ENCODE assay signal across 1 cellular context in the genomic region with DNA sequence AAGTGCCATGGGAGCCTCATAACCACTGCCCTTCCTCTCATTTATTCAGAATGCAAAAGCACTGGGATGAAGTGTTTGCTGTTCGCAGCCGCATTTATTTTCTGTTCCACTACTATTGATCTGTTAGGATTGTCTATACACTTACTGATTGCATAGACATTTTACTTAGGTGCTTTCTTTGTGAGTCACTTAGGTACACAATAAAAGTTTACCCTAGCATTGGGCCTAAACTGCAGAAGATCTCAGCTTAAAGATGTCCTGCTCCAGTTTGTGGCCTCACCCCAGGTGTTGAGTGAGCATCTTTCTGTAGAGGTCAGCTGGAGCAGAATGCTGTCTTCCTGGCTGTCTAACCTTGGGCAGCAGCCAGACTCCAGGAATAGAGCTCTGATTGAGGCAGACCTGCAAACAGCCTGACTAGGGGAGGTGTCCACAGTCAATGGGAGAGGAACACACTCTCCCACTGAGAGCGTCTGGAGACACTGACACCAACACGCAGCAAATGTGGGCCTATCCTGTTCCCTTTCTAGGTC.
TF ChIP-seq lines count a peak whose summit lies in the region.

No MANE protein-coding gene starts in this region.

TF ChIP-seq in HepG2, 621 proteins besides CTCF, POLR2A, EP300 and RAD21 (continued from another document and continues in another):
- TF ChIP-seq ARID3A (IDR thresholded peaks at IDR 0.05; ENCODE audit: low read depth, low read length) (peak; percentile 95), BRD4 (CRISPR knock-in tag; IDR thresholded peaks at IDR 0.05) (no peak), LBX2 (CRISPR knock-in tag; IDR thresholded peaks at IDR 0.05; ENCODE audit: borderline replicate concordance) (no peak), ZNF414 (CRISPR knock-in tag; IDR thresholded peaks at IDR 0.05) (no peak), ZNF776 (CRISPR knock-in tag; IDR thresholded peaks at IDR 0.05) (no peak), SRSF1 (optimal IDR thresholded peaks at IDR 0.05; ENCODE audit: low read depth, low read length) (no peak), CENPX (CRISPR knock-in tag; IDR thresholded peaks at IDR 0.05) (no peak), ZNF570 (CRISPR knock-in tag; IDR thresholded peaks at IDR 0.05; ENCODE audit: borderline replicate concordance) (no peak), THAP7 (CRISPR knock-in tag; IDR thresholded peaks at IDR 0.05) (no peak), HOMEZ (CRISPR knock-in tag; IDR thresholded peaks at IDR 0.05; ENCODE audit: low read depth) (0 out of 2 replicates have a peak, but pooled peaks have one; percentile 15), ZNF552 (CRISPR knock-in tag; IDR thresholded peaks at IDR 0.05; ENCODE audit: borderline replicate concordance) (no peak), THRA (CRISPR knock-in tag; IDR thresholded peaks at IDR 0.05; ENCODE audit: borderline replicate concordance) (peak; percentile 54; the same call in 1 of the 2 replicates), ZNF589 (CRISPR knock-in tag; conservative IDR thresholded peaks at IDR 0.05) (no peak), SNAI1 (CRISPR knock-in tag; IDR thresholded peaks at IDR 0.05; ENCODE audit: borderline replicate concordance) (no peak), MAF1 (CRISPR knock-in tag; IDR thresholded peaks at IDR 0.05; ENCODE audit: borderline replicate concordance) (no peak), SKI (IDR thresholded peaks at IDR 0.05; ENCODE audit: partially characterized antibody) (peak; percentile 73), CBX1 (IDR thresholded peaks at IDR 0.05; ENCODE audit: low read depth) (no peak), ZNF577 (CRISPR knock-in tag; IDR thresholded peaks at IDR 0.05; ENCODE audit: borderline replicate concordance, low read depth) (no peak), NR2C2 (CRISPR knock-in tag; IDR thresholded peaks at IDR 0.05; ENCODE audit: borderline replicate concordance) (peak; percentile 53; the same call in 1 of the 2 replicates), CEBPG (CRISPR knock-in tag; IDR thresholded peaks at IDR 0.05) (peak; percentile 64), RBFOX2 (IDR thresholded peaks at IDR 0.05; ENCODE audit: low read depth, low read length) (no peak), NR2F1 (CRISPR knock-in tag; IDR thresholded peaks at IDR 0.05) (no peak), NRL (CRISPR knock-in tag; IDR thresholded peaks at IDR 0.05; ENCODE audit: borderline replicate concordance) (no peak), BORCS8-MEF2B (CRISPR knock-in tag; IDR thresholded peaks at IDR 0.05) (no peak), FOSL1 (CRISPR knock-in tag; IDR thresholded peaks at IDR 0.05; ENCODE audit: borderline replicate concordance) (peak; percentile 97), ATF7-NPFF (CRISPR knock-in tag; IDR thresholded peaks at IDR 0.05; ENCODE audit: low read depth) (no peak), ZSCAN30 (CRISPR knock-in tag; IDR thresholded peaks at IDR 0.05) (no peak), AFF4 (CRISPR knock-in tag; IDR thresholded peaks at IDR 0.05) (no peak), TRIM24 (CRISPR knock-in tag; IDR thresholded peaks at IDR 0.05) (no peak), ZNF10 (CRISPR knock-in tag; IDR thresholded peaks at IDR 0.05; ENCODE audit: borderline replicate concordance, low read depth) (no peak), MTF2 (CRISPR knock-in tag; IDR thresholded peaks at IDR 0.05; ENCODE audit: borderline replicate concordance) (no peak), PHF8 (CRISPR knock-in tag; IDR thresholded peaks at IDR 0.05) (no peak), NFKBIZ (CRISPR knock-in tag; IDR thresholded peaks at IDR 0.05) (no peak), PAF1 (CRISPR knock-in tag; IDR thresholded peaks at IDR 0.05) (no peak), FOXA1 (IDR thresholded peaks at IDR 0.05) (peak; percentile 91), FOXA1 (CRISPR knock-in tag; IDR thresholded peaks at IDR 0.05) (peak; percentile 84), ZBTB3 (CRISPR knock-in tag; IDR thresholded peaks at IDR 0.05; ENCODE audit: borderline replicate concordance, low read depth) (no peak), KDM5B (CRISPR knock-in tag; IDR thresholded peaks at IDR 0.05; ENCODE audit: borderline replicate concordance) (no peak), ZNF773 (CRISPR knock-in tag; IDR thresholded peaks at IDR 0.05; ENCODE audit: borderline replicate concordance) (no peak), DR1 (CRISPR knock-in tag; IDR thresholded peaks at IDR 0.05) (no peak), ZNF782 (CRISPR knock-in tag; IDR thresholded peaks at IDR 0.05; ENCODE audit: borderline replicate concordance) (no peak), GLMP (CRISPR knock-in tag; IDR thresholded peaks at IDR 0.05; ENCODE audit: borderline replicate concordance) (no peak), ZNF788 (CRISPR knock-in tag; IDR thresholded peaks at IDR 0.05; ENCODE audit: borderline replicate concordance) (no peak), ZNF576 (CRISPR knock-in tag; IDR thresholded peaks at IDR 0.05) (no peak), ETV6 (CRISPR knock-in tag; conservative IDR thresholded peaks at IDR 0.05) (no peak), NBN (conservative IDR thresholded peaks at IDR 0.05) (no peak), ZNF224 (CRISPR knock-in tag; IDR thresholded peaks at IDR 0.05) (no peak), ZNF747 (CRISPR knock-in tag; IDR thresholded peaks at IDR 0.05; ENCODE audit: borderline replicate concordance) (no peak), GTF2F1 (IDR thresholded peaks at IDR 0.05; ENCODE audit: low read length) (no peak), CREM (IDR thresholded peaks at IDR 0.05) (peak; percentile 82), CREM (CRISPR knock-in tag; IDR thresholded peaks at IDR 0.05) (no peak), ZNF562 (CRISPR knock-in tag; IDR thresholded peaks at IDR 0.05; ENCODE audit: borderline replicate concordance) (no peak), ZFX (CRISPR knock-in tag; IDR thresholded peaks at IDR 0.05; ENCODE audit: low read depth) (peak; percentile 58; the same call in 1 of the 2 replicates), ZNF660 (CRISPR knock-in tag; IDR thresholded peaks at IDR 0.05; ENCODE audit: borderline replicate concordance, low read depth) (no peak), HIVEP1 (CRISPR knock-in tag; IDR thresholded peaks at IDR 0.05) (no peak), ZNF331 (CRISPR knock-in tag; IDR thresholded peaks at IDR 0.05) (no peak)
- TF ChIP-seq, protein P1, sequence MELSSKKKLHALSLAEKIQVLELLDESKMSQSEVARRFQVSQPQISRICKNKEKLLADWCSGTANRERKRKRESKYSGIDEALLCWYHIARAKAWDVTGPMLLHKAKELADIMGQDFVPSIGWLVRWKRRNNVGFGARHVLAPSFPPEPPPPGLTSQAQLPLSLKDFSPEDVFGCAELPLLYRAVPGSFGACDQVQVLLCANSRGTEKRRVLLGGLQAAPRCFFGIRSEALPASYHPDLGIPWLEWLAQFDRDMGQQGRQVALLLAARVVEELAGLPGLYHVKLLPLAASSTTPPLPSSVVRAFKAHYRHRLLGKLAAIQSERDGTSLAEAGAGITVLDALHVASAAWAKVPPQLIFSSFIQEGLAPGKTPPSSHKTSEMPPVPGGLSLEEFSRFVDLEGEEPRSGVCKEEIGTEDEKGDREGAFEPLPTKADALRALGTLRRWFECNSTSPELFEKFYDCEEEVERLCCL (CRISPR knock-in tag; IDR thresholded peaks at IDR 0.05; ENCODE audit: borderline replicate concordance) = no peak
- TF ChIP-seq, protein P2, sequence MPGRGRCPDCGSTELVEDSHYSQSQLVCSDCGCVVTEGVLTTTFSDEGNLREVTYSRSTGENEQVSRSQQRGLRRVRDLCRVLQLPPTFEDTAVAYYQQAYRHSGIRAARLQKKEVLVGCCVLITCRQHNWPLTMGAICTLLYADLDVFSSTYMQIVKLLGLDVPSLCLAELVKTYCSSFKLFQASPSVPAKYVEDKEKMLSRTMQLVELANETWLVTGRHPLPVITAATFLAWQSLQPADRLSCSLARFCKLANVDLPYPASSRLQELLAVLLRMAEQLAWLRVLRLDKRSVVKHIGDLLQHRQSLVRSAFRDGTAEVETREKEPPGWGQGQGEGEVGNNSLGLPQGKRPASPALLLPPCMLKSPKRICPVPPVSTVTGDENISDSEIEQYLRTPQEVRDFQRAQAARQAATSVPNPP (CRISPR knock-in tag; IDR thresholded peaks at IDR 0.05) = no peak
